10 cellular contexts compared by ENCODE assay signal in genomic region chr7:17408245-17408903, GRCh38.
DNase-seq lines count a peak whose midpoint lies in the region; ATAC-seq, FAIRE-seq and TF ChIP-seq lines count a peak whose summit lies in the region.
"Had no signal": no experiment of that assay in that cellular context is flagged by ENCODE, and none has a peak within 500 bp of the region (broad histone marks: within the 10 kb centered on the region; RNA-seq: fewer than 3 reads in every experiment).

No MANE protein-coding gene starts in this region.

- H3K4me2 ChIP-seq in astrocyte (ENCODE audit: low read length) = peak overlapping the region; percentile 14

- no peaks in the 10 kb centered on the region for H3K27me3 Mint-ChIP-seq in astrocyte (ENCODE audit: low read depth, unreplicated experiment)
- H3K27me3 Mint-ChIP-seq in T-helper 2 cell treated with Interferon-gamma antibody and Interleukin-4, amounts not matched to agents 5 μg/mL and 100 μg/mL, for 36 hours (ENCODE audit: low read depth) = peaks cover 16% of the 10 kb centered on the region
- H3K27me3 Mint-ChIP-seq: B cell had no signal

- H3K9me3 Mint-ChIP-seq in astrocyte (ENCODE audit: unreplicated experiment) = no peaks in the 10 kb centered on the region
- no peaks in the 10 kb centered on the region for H3K9me3 Mint-ChIP-seq in T-helper 2 cell treated with Interferon-gamma antibody and Interleukin-4, amounts not matched to agents 5 μg/mL and 100 μg/mL, for 36 hours

- H3K79me2 ChIP-seq in astrocyte (ENCODE audit: insufficient read depth, low read length) = no peaks in the 10 kb centered on the region

- peak overlapping the region; percentile 44 for H3K27ac Mint-ChIP-seq in astrocyte (ENCODE audit: unreplicated experiment)
- H3K27ac Mint-ChIP-seq in T-helper 2 cell treated with Interferon-gamma antibody and Interleukin-4, amounts not matched to agents 5 μg/mL and 100 μg/mL, for 36 hours = no peak overlapping the region
- H3K27ac Mint-ChIP-seq: B cell had no signal

- WGBS in aorta, 2 donors = 75% methylated on average over 5 of the region's 5 CpGs

- no peaks in the 10 kb centered on the region for H4K20me1 ChIP-seq in astrocyte (ENCODE audit: insufficient read depth, low read length)

- H3K4me3 ChIP-seq in left ventricle myocardium inferior = no peak overlapping the region
- H3K4me3 ChIP-seq in astrocyte (ENCODE audit: insufficient read depth, low read depth, low read length) = no peak overlapping the region
- no peak overlapping the region for H3K4me3 ChIP-seq in aorta (ENCODE audit: low read length in 2 of 2)

- H3K4me1 ChIP-seq in left ventricle myocardium inferior (no peaks in the 10 kb centered on the region), astrocyte (ENCODE audit: insufficient read depth, low read length) (peaks cover 29% of the 10 kb centered on the region), aorta (ENCODE audit: control insufficient read depth in 1 of 2, insufficient read depth in 2 of 2, low read length in 2 of 2) (no peaks in the 10 kb centered on the region)

- H3K27me3 ChIP-seq in left ventricle myocardium inferior (ENCODE audit: low read depth) = no peaks in the 10 kb centered on the region
- no peaks in the 10 kb centered on the region for H3K27me3 ChIP-seq in astrocyte (ENCODE audit: insufficient read depth, low read length)
- no peaks in the 10 kb centered on the region for H3K27me3 ChIP-seq in aorta (ENCODE audit: control insufficient read depth in 1 of 2, insufficient read depth in 2 of 2, low read length in 1 of 2)

- FAIRE-seq in astrocyte (lab: Jason Lieb, UNC) = peak; percentile 96
- FAIRE-seq: H1 had no signal

- H3K27ac ChIP-seq in left ventricle myocardium inferior (replicated peaks) (no peak overlapping the region), astrocyte (ENCODE audit: low read depth, low read length) (peak overlapping the region; percentile 40), aorta (ENCODE audit: low read depth in 1 of 2, low read length in 2 of 2) (no peak overlapping the region)

- ATAC-seq in Right ventricle myocardium inferior (peak; percentile 57), aorta (ENCODE audit: low FRiP score) (peak; percentile 44)

- H3K9me3 ChIP-seq in left ventricle myocardium inferior (replicated peaks) = no peaks in the 10 kb centered on the region
- no peaks in the 10 kb centered on the region for H3K9me3 ChIP-seq in astrocyte (ENCODE audit: insufficient read depth, low read depth, low read length)
- H3K9me3 ChIP-seq in aorta (ENCODE audit: control insufficient read depth, low read length) = no peaks in the 10 kb centered on the region

- H3K9ac ChIP-seq in astrocyte (ENCODE audit: low read length) = no peak overlapping the region

- H3K36me3 ChIP-seq in left ventricle myocardium inferior (no peaks in the 10 kb centered on the region), astrocyte (ENCODE audit: insufficient read depth, low read length) (no peaks in the 10 kb centered on the region), aorta (ENCODE audit: control insufficient read depth in 1 of 2, insufficient read depth in 2 of 2, low read length in 1 of 2) (no peaks in the 10 kb centered on the region)

- H3K4me1 Mint-ChIP-seq in astrocyte (ENCODE audit: low read depth, unreplicated experiment) = peaks cover 33% of the 10 kb centered on the region
- peaks cover 10% of the 10 kb centered on the region for H3K4me1 Mint-ChIP-seq in T-helper 2 cell treated with Interferon-gamma antibody and Interleukin-4, amounts not matched to agents 5 μg/mL and 100 μg/mL, for 36 hours (ENCODE audit: low read depth)
- H3K4me1 Mint-ChIP-seq: B cell had no signal

- no peak overlapping the region for H2AFZ ChIP-seq in astrocyte (ENCODE audit: low read depth, low read length)

- TF ChIP-seq CTCF in left ventricle myocardium inferior (IDR thresholded peaks at IDR 0.05; ENCODE audit: borderline replicate concordance) (no peak), astrocyte (IDR thresholded peaks at IDR 0.05; ENCODE audit: insufficient read depth, low read depth, low read length) (no peak)

- no peak for DNase-seq in Right ventricle myocardium inferior (ENCODE audit: missing footprints)
- DNase-seq in left ventricle myocardium inferior = no peak
- DNase-seq in astrocyte (ENCODE audit: low read depth) = peak; percentile 92
- DNase-seq in kidney tubule cell (ENCODE audit: low spot score) = peak; percentile 94
- peak in 1 of 2 donors; percentile 62 for DNase-seq in aorta
- no peak for DNase-seq in anterior cingulate cortex (lab: John Stamatoyannopoulos, UW)
- no peak for DNase-seq in head of caudate nucleus
- DNase-seq in T-helper 2 cell treated with Interferon-gamma antibody and Interleukin-4, amounts not matched to agents 5 μg/mL and 100 μg/mL, for 36 hours (ENCODE audit: low spot score) = no peak

- intact Hi-C loops in Right ventricle myocardium inferior (cut with DNase I) = no loop called here
- intact Hi-C loops in left ventricle myocardium inferior (cut with micrococcal nuclease) = no loop called here
- intact Hi-C loops in aorta (cut with DNase I) = no loop called here
- intact Hi-C loops in head of caudate nucleus (cut with DNase I) = no loop called here

- no peak overlapping the region for H3K4me3 Mint-ChIP-seq in astrocyte (ENCODE audit: unreplicated experiment)
- H3K4me3 Mint-ChIP-seq in T-helper 2 cell treated with Interferon-gamma antibody and Interleukin-4, amounts not matched to agents 5 μg/mL and 100 μg/mL, for 36 hours = no peak overlapping the region
- H3K4me3 Mint-ChIP-seq: B cell had no signal

- H3K36me3 Mint-ChIP-seq in astrocyte (ENCODE audit: low read depth, unreplicated experiment) = no peaks in the 10 kb centered on the region
- H3K36me3 Mint-ChIP-seq in T-helper 2 cell treated with Interferon-gamma antibody and Interleukin-4, amounts not matched to agents 5 μg/mL and 100 μg/mL, for 36 hours (ENCODE audit: low read depth) = no peaks in the 10 kb centered on the region

Comparison
In these comparisons a context has a peak if more than half of its experiments do, and no peak if none do; other contexts are left out.
1. DNase-seq: peak in astrocyte (single experiment) and kidney tubule cell (single experiment); none in Right ventricle myocardium inferior (single experiment), left ventricle myocardium inferior (single experiment), anterior cingulate cortex (0 of 58), head of caudate nucleus (0 of 42) and T-helper 2 cell treated with Interferon-gamma antibody and Interleukin-4, amounts not matched to agents 5 μg/mL and 100 μg/mL, for 36 hours (single experiment).